25 cellular contexts compared by ENCODE assay signal in the genomic region with DNA sequence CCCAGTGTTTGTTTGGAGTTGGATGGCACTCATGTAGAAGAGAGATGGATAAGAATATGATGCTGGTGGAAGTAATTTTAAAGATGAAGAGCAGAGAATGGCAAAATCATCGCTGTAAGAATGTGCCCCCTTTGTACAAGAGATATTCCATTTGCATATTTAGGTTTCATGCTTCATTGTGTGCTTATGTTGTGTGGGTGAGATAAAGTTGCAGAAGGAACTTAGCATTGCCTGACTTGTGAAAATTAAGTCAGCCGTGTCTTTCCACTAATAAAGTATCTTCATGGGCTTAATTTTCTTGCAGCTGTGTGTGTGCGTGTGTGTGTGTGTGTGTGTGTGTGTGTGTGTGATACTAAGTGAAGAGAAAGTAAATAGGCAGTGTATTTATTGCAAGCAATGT.
"Had no signal": no experiment of that assay in that cellular context is flagged by ENCODE, and none has a peak within 500 bp of the region (broad histone marks: within the 10 kb centered on the region; RNA-seq: fewer than 3 reads in every experiment).

No MANE protein-coding gene starts in this region.

- H3K27me3 Mint-ChIP-seq: stimulated activated memory B cell treated with anti-CD40 and anti-IgM and Interleukin-4, amounts not matched to agents 10 μg/mL and 1 μg/mL and 100 μg/mL, for 72 hours had no signal

- H3K4me3 ChIP-seq: left lung, lower lobe of right lung, pancreas, psoas muscle, right lobe of liver, smooth muscle cell, stomach, testis, thyroid gland, transverse colon, upper lobe of left lung had no signal

- H3K27ac ChIP-seq: left lung, lower lobe of right lung, pancreas, psoas muscle, right lobe of liver, stomach, testis, thyroid gland, transverse colon, upper lobe of left lung had no signal

- H3K36me3 ChIP-seq: left lung, lower lobe of right lung, pancreas, right lobe of liver, stomach, thyroid gland, transverse colon, upper lobe of left lung had no signal

- H3K4me1 ChIP-seq: left lung, lower lobe of right lung, pancreas, psoas muscle, right lobe of liver, stomach, testis, thyroid gland, transverse colon, upper lobe of left lung had no signal

- H3K4me1 Mint-ChIP-seq: naive thymus-derived CD8-positive, alpha-beta T cell; nephron; stimulated activated memory B cell treated with anti-CD40 and anti-IgM and Interleukin-4, amounts not matched to agents 10 μg/mL and 1 μg/mL and 100 μg/mL, for 72 hours had no signal

- H3K27me3 ChIP-seq: left lung, pancreas, right lobe of liver, stomach, testis, thyroid gland, transverse colon, upper lobe of left lung had no signal

- H3K27ac Mint-ChIP-seq: naive thymus-derived CD8-positive, alpha-beta T cell; nephron; stimulated activated memory B cell treated with anti-CD40 and anti-IgM and Interleukin-4, amounts not matched to agents 10 μg/mL and 1 μg/mL and 100 μg/mL, for 72 hours had no signal

- H3K36me3 Mint-ChIP-seq: naive thymus-derived CD8-positive, alpha-beta T cell; stimulated activated memory B cell treated with anti-CD40 and anti-IgM and Interleukin-4, amounts not matched to agents 10 μg/mL and 1 μg/mL and 100 μg/mL, for 72 hours had no signal

- H3K9me3 Mint-ChIP-seq: nephron, neural crest cell had no signal

- H3K4me3 Mint-ChIP-seq: naive thymus-derived CD8-positive, alpha-beta T cell; nephron; neural crest cell; stimulated activated memory B cell treated with anti-CD40 and anti-IgM and Interleukin-4, amounts not matched to agents 10 μg/mL and 1 μg/mL and 100 μg/mL, for 72 hours had no signal

- H3K9me3 ChIP-seq: left lung, lower lobe of right lung, pancreas, psoas muscle, right lobe of liver, stomach, testis, thyroid gland, transverse colon, upper lobe of left lung had no signal

- ATAC-seq: left cardiac atrium; left lung; lower lobe of right lung; naive thymus-derived CD8-positive, alpha-beta T cell; pancreas; psoas muscle; right lobe of liver; stimulated activated memory B cell treated with anti-CD40 and anti-IgM and Interleukin-4, amounts not matched to agents 10 μg/mL and 1 μg/mL and 100 μg/mL, for 72 hours; stimulated activated naive CD8-positive, alpha-beta T cell treated with anti-CD3 and anti-CD28 coated beads, Interleukin-15, Interleukin-2, amounts not matched to agents 100 U/mL and 50 U/mL, for 24 hours had no signal

- H3K4me2 ChIP-seq: smooth muscle cell had no signal

- DNase-seq: hippocampal formation; kidney glomerular epithelial cell; left cardiac atrium; left lung; lower lobe of right lung; mammary epithelial cell; mesenchymal stem cell; naive thymus-derived CD8-positive, alpha-beta T cell; pancreas; psoas muscle; right lobe of liver; stimulated activated CD4-positive, alpha-beta T cell treated with anti-CD3 and anti-CD28 coated beads, Interleukin-1b, Interleukin-23, amount 100 ng/mL, for 48 hours; stimulated activated CD4-positive, alpha-beta T cell treated with anti-CD3 and anti-CD28 coated beads, Interleukin-2, amount 100 ng/mL, for 48 hours; stimulated activated CD4-positive, alpha-beta T cell treated with anti-CD3 and anti-CD28 coated beads, Interleukin-4, amount 100 ng/mL, for 4 hours; stimulated activated CD8-positive, alpha-beta memory T cell treated with anti-CD3 and anti-CD28 coated beads, Interleukin-4, amount 100 ng/mL, for 48 hours; stimulated activated naive CD8-positive, alpha-beta T cell treated with anti-CD3 and anti-CD28 coated beads, Interleukin-15, Interleukin-2, amounts not matched to agents 100 U/mL and 50 U/mL, for 24 hours; stomach; testis; thyroid gland; transverse colon; upper lobe of left lung had no signal
